Comparison of ENCODE assay signal across 1 cellular context in genomic region chr22:31290494-31291402, GRCh38.
TF ChIP-seq lines count a peak whose summit lies in the region.

No MANE protein-coding gene starts in this region.

TF ChIP-seq in K562, 482 proteins besides CTCF, POLR2A, EP300 and RAD21 (continued from another document and continues in another):
- no peak for TF ChIP-seq ZNF318 (IDR thresholded peaks at IDR 0.05; ENCODE audit: borderline replicate concordance in 1 of 2, low read depth in 1 of 2)
- TF ChIP-seq ZNF431 (CRISPR knock-in tag; IDR thresholded peaks at IDR 0.05): 0 out of 2 replicates have a peak, but pooled peaks have one; percentile 71
- no peak for TF ChIP-seq IRF1 (CRISPR knock-in tag; IDR thresholded peaks at IDR 0.05; ENCODE audit: borderline replicate concordance)
- no peak for TF ChIP-seq HBP1 (CRISPR knock-in tag; IDR thresholded peaks at IDR 0.05)
- TF ChIP-seq MTA2 (IDR thresholded peaks at IDR 0.05; ENCODE audit: low read depth): no peak
- no peak for TF ChIP-seq ZBTB40 (IDR thresholded peaks at IDR 0.05)
- no peak for TF ChIP-seq ZBTB40 (CRISPR knock-in tag; IDR thresholded peaks at IDR 0.05)
- no peak for TF ChIP-seq ZFPM2 (CRISPR knock-in tag; IDR thresholded peaks at IDR 0.05)
- TF ChIP-seq CBX2 (IDR thresholded peaks at IDR 0.05; ENCODE audit: insufficient read depth, low read length, poor library complexity, severe bottlenecking): no peak
- no peak for TF ChIP-seq ZNF507 (tag; conservative IDR thresholded peaks at IDR 0.05)
- no peak for TF ChIP-seq THAP7 (CRISPR knock-in tag; IDR thresholded peaks at IDR 0.05)
- TF ChIP-seq MTA1 (IDR thresholded peaks at IDR 0.05; ENCODE audit: borderline replicate concordance): no peak
- TF ChIP-seq ESRRB (CRISPR knock-in tag; IDR thresholded peaks at IDR 0.05; ENCODE audit: borderline replicate concordance): no peak
- TF ChIP-seq SOX6 (IDR thresholded peaks at IDR 0.05): no peak
- TF ChIP-seq NFE2 (IDR thresholded peaks at IDR 0.05; ENCODE audit: low read depth): no peak
- TF ChIP-seq TAF7 (tag; IDR thresholded peaks at IDR 0.05): no peak
- peak; percentile 99 for TF ChIP-seq BHLHE40 (IDR thresholded peaks at IDR 0.05; ENCODE audit: low read length)
- no peak for TF ChIP-seq KLF6 (CRISPR knock-in tag; IDR thresholded peaks at IDR 0.05; ENCODE audit: borderline replicate concordance)
- TF ChIP-seq HNRNPK (IDR thresholded peaks at IDR 0.05; ENCODE audit: low read depth, low read length, poor library complexity, severe bottlenecking): no peak
- 0 out of 2 replicates have a peak, but pooled peaks have one; percentile 71 for TF ChIP-seq ZNF511 (CRISPR knock-in tag; IDR thresholded peaks at IDR 0.05)
- peak; percentile 51; the same call in 1 of the 2 replicates for TF ChIP-seq CREB3L1 (IDR thresholded peaks at IDR 0.05; ENCODE audit: borderline replicate concordance, low read depth)
- TF ChIP-seq ZBTB9 (CRISPR knock-in tag; IDR thresholded peaks at IDR 0.05): no peak
- no peak for TF ChIP-seq ZNF79 (CRISPR knock-in tag; IDR thresholded peaks at IDR 0.05; ENCODE audit: low read depth)
- no peak for TF ChIP-seq HOMEZ (CRISPR knock-in tag; IDR thresholded peaks at IDR 0.05)
- TF ChIP-seq DACH1 (IDR thresholded peaks at IDR 0.05; ENCODE audit: partially characterized antibody): no peak
- peak; percentile 85 for TF ChIP-seq JUN (IDR thresholded peaks at IDR 0.05; ENCODE audit: borderline replicate concordance, low read depth, low read length)
- TF ChIP-seq JUN (CRISPR knock-in tag; IDR thresholded peaks at IDR 0.05; ENCODE audit: borderline replicate concordance): no peak
- no peak for TF ChIP-seq U2AF1 (optimal IDR thresholded peaks at IDR 0.05; ENCODE audit: low read depth, low read length)
- no peak for TF ChIP-seq SMAD2 (IDR thresholded peaks at IDR 0.05; ENCODE audit: low read depth, low read length)
